11 cellular contexts compared by ENCODE assay signal in the genomic region with DNA sequence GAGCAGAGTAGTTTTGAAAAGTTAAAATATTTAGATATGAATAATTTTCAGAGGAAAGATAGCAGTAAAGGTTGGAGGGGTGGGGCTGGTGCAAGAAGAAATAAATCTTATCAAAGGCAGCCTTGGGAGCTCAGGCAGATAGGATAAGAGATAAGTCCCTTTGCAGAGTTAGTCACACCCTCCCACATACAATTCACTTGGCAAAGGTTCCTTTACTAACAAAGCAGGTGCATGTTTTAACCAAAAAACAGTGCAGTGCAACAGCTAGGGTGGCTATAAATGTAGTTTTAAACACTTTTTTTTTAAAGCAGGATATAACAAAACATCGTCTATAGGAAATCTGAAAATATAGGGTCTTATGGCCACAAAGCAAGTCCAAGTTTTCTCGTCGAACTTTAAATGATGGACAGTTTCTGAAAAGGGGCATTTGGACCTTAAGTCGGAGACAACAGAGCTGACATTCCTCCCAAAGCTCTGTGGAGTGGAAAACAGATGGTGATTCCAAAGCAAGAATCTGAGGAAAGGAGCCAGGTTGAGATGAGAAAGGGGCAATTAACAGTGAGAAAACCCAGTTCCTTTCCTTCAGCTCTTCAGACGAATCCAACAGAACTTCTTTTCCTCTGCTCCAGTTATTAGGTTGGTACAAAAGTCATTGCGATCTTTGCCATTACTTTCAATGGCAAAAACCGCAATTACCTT. TPM values are rescaled to one million over a fixed set of nuclear protein-coding genes. Genes with fewer than 3 reads are reported as not detected.
DNase-seq lines count a peak whose midpoint lies in the region; ATAC-seq, FAIRE-seq and TF ChIP-seq lines count a peak whose summit lies in the region.
"Had no signal": no experiment of that assay in that cellular context is flagged by ENCODE, and none has a peak within 500 bp of the region (broad histone marks: within the 10 kb centered on the region; RNA-seq: fewer than 3 reads in every experiment).

No MANE protein-coding gene starts in this region.

- H3K4me1 ChIP-seq in spleen (peaks cover 37 to 54% (median 44%) of the 10 kb centered on the region in 6 donors), kidney (ENCODE audit: control insufficient read depth in 1 of 2, insufficient read depth in 1 of 2, low read depth in 1 of 2, low read length in 2 of 2) (no peaks in the 10 kb centered on the region)

- H3K9me3 ChIP-seq in spleen: no peaks in the 10 kb centered on the region
- H3K9me3 ChIP-seq in kidney (ENCODE audit: control insufficient read depth in 1 of 2, low read length in 2 of 2): no peaks in the 10 kb centered on the region

- TF ChIP-seq CTCF in VCaP (conservative IDR thresholded peaks at IDR 0.05): no peak
- no peak for TF ChIP-seq CTCF in spleen (IDR thresholded peaks at IDR 0.05 in 8 of 11, conservative IDR thresholded peaks at IDR 0.05 in 3 of 11)
- no peak for TF ChIP-seq CTCF in kidney (IDR thresholded peaks at IDR 0.05; ENCODE audit: borderline replicate concordance, extremely low read depth, insufficient read depth)

- no peak for TF ChIP-seq POLR2A in spleen (IDR thresholded peaks at IDR 0.05)

- H3K27ac ChIP-seq in VCaP (peak overlapping the region; percentile 80), spleen (peak overlapping the region in 7 of 8 donors; percentile 44 to 83 (median 65)), kidney (ENCODE audit: low read depth in 2 of 2, low read length in 2 of 2) (no peak overlapping the region)

- DNase-seq in activated CD4-positive, alpha-beta T cell treated with anti-CD3 and anti-CD28 coated beads for 48 hours: peak; percentile 17
- DNase-seq in activated CD4-positive, alpha-beta T cell treated with anti-CD3 and anti-CD28 coated beads for 1 hour: no peak
- DNase-seq in left ventricle myocardium superior (no peak), spleen (no peak), NCI-H128 (lab: John Stamatoyannopoulos, UW; ENCODE audit: unreplicated experiment) (no peak), kidney (no peak), DMS153 treated with DMSO at 0.1 percent for 48 hours (lab: John Stamatoyannopoulos, UW; ENCODE audit: unreplicated experiment) (no peak)
- DNase-seq: activated T-cell treated with anti-CD3 and anti-CD28 coated beads, Interleukin-2, amount 50 U/mL, for 1 hour; NCI-H1694 treated with DMSO at 0.1 percent for 48 hours; small intestine had no signal

- FAIRE-seq in kidney (lab: Jason Lieb, UNC): no peak
- FAIRE-seq: small intestine had no signal

- peak; percentile 29 for ATAC-seq in left ventricle myocardium superior

- no peaks in the 10 kb centered on the region for H3K27me3 ChIP-seq in spleen (replicated peaks in 1 of 7)

- peak overlapping the region in 1 of 8 donors; percentile 50 for H3K4me3 ChIP-seq in spleen
- no peak overlapping the region for H3K4me3 ChIP-seq in kidney (ENCODE audit: low read length in 2 of 2)

- WGBS in spleen, 5 donors: 70 to 76% (median 74%) methylated on average over 7 of the region's 7 CpGs

- no peaks in the 10 kb centered on the region for H3K36me3 ChIP-seq in spleen
- no peaks in the 10 kb centered on the region for H3K36me3 ChIP-seq in kidney (ENCODE audit: control insufficient read depth in 1 of 2, insufficient read depth in 2 of 2, low read length in 2 of 2)

- no peak overlapping the region for H3K9ac ChIP-seq in kidney (ENCODE audit: low read length in 2 of 2)

- intact Hi-C loops in left ventricle myocardium superior (cut with micrococcal nuclease): no loop called here
- intact Hi-C loops in spleen (cut with DNase I; ENCODE audit: low total_unique reads): no loop called here
- intact Hi-C loops in kidney (cut with DNase I): no loop called here

RNA-seq across cellular contexts. Expression of a gene that starts 53.0 kb away (rescaled TPM):
- 16.3 TPM for total RNA-seq in left ventricle myocardium superior
- 10 to 100 TPM in 6 of 7 donors, 1 to 10 TPM in 1; 8.2 to 21.0 (median 17.5) TPM for total RNA-seq in spleen
- polyA plus RNA-seq in spleen: 1 to 10 TPM in 2 of 3 donors, under 1 TPM in 1; 0.80 to 2.9 (median 1.4) TPM
- 38.0 TPM for total RNA-seq in kidney
- polyA plus RNA-seq in kidney (ENCODE audit: insufficient read depth, low read depth, low replicate concordance): 4.8 TPM

Comparison
In these comparisons a context has a peak if more than half of its experiments do, and no peak if none do; other contexts are left out.
1. H3K27ac ChIP-seq: peak in VCaP (single experiment) and spleen (7 of 8); none in kidney (0 of 2).